In genomic region chr6:152220785-152221184, GRCh38 we compare ENCODE assay signal across 18 cellular contexts.
DNase-seq lines count a peak whose midpoint lies in the region; ATAC-seq and TF ChIP-seq lines count a peak whose summit lies in the region.
"Had no signal": no experiment of that assay in that cellular context is flagged by ENCODE, and none has a peak within 500 bp of the region (broad histone marks: within the 10 kb centered on the region; RNA-seq: fewer than 3 reads in every experiment).

No MANE protein-coding gene starts in this region.

- intact Hi-C loops in Right ventricle myocardium superior (cut with DNase I): loop anchor here (2.0 kb wide), 1 partner anchor 40 kb away; no protein-coding TSS in a partner anchor
- intact Hi-C loops in thyroid gland (cut with DNase I): no loop called here
- intact Hi-C loops in activated T-helper 2 cell treated with anti-CD3 and anti-CD28 coated beads, Interferon-gamma antibody, Interleukin-2, Interleukin-4, amounts not matched to agents 10 μg/mL and 5 μg/mL and 100 μg/mL, durations not matched to agents 14 hours and 24 hours and 36 hours (cut with micrococcal nuclease): no loop called here

- H3K4me1 Mint-ChIP-seq in H9: peaks cover 0 to 5% of the 10 kb centered on the region in 2 experiments; a peak in 2 of 4 replicates
- H3K4me1 Mint-ChIP-seq in activated T-helper 2 cell treated with anti-CD3 and anti-CD28 coated beads, Interferon-gamma antibody, Interleukin-2, Interleukin-4, amounts not matched to agents 10 μg/mL and 5 μg/mL and 100 μg/mL, durations not matched to agents 14 hours and 24 hours and 36 hours (ENCODE audit: low read depth): no peaks in the 10 kb centered on the region
- H3K4me1 Mint-ChIP-seq: CD8-positive, alpha-beta memory T cell had no signal

- H3K9me3 Mint-ChIP-seq in H9: peaks cover 11 to 12% of the 10 kb centered on the region in 2 experiments; a peak in 4 of 5 replicates
- peaks cover 18% of the 10 kb centered on the region for H3K9me3 Mint-ChIP-seq in activated T-helper 2 cell treated with anti-CD3 and anti-CD28 coated beads, Interferon-gamma antibody, Interleukin-2, Interleukin-4, amounts not matched to agents 10 μg/mL and 5 μg/mL and 100 μg/mL, durations not matched to agents 14 hours and 24 hours and 36 hours

- no peak for TF ChIP-seq CTCF in H9 (conservative IDR thresholded peaks at IDR 0.05)
- no peak for TF ChIP-seq CTCF in thyroid gland (IDR thresholded peaks at IDR 0.05)

- H3K79me1 ChIP-seq in H9 (ENCODE audit: insufficient read depth, low read depth, low read length, poor library complexity, severe bottlenecking): no peaks in the 10 kb centered on the region

- no peak overlapping the region for H3K27ac Mint-ChIP-seq in H9
- no peak overlapping the region for H3K27ac Mint-ChIP-seq in activated T-helper 2 cell treated with anti-CD3 and anti-CD28 coated beads, Interferon-gamma antibody, Interleukin-2, Interleukin-4, amounts not matched to agents 10 μg/mL and 5 μg/mL and 100 μg/mL, durations not matched to agents 14 hours and 24 hours and 36 hours

- H3K9ac ChIP-seq in H9 (ENCODE audit: extremely low read depth, insufficient read length, low read length): no peak overlapping the region
- H3K9ac ChIP-seq: BLaER1 had no signal

- no CpG with 5 or more reads among the region's 4 CpGs for WGBS in H9 (ENCODE audit: extremely low coverage, insufficient read length, low lambda C conversion rate)
- 34 to 45% methylated on average over 4 of the region's 4 CpGs for WGBS in thyroid gland, 2 donors

- no peak overlapping the region for H2AK5ac ChIP-seq in H9 (ENCODE audit: insufficient read length, low read length)

- H2BK5ac ChIP-seq in H9 (ENCODE audit: insufficient read length, low read length): peak overlapping the region; percentile 3

- H3K4ac ChIP-seq in H9 (ENCODE audit: low read depth, low read length): no peak overlapping the region

- no peak overlapping the region for H3K14ac ChIP-seq in H9 (ENCODE audit: insufficient read depth, low read length)

- H4K91ac ChIP-seq in H9 (ENCODE audit: insufficient read length, low read depth, low read length): no peak overlapping the region

- H3K18ac ChIP-seq in H9 (ENCODE audit: insufficient read length, low read depth, low read length): no peak overlapping the region

- no peaks in the 10 kb centered on the region for H3K79me2 ChIP-seq in H9 (ENCODE audit: insufficient read depth, low read length)

- no peak for DNase-seq in H9
- peak; percentile 21 for DNase-seq in cerebellum (ENCODE audit: low spot score)
- no peak for DNase-seq in Right ventricle myocardium superior
- DNase-seq in thyroid gland: peak; percentile 33 to 38
- no peak for DNase-seq in activated T-helper 2 cell treated with anti-CD3 and anti-CD28 coated beads, Interferon-gamma antibody, Interleukin-2, Interleukin-4, amounts not matched to agents 10 μg/mL and 5 μg/mL and 100 μg/mL, durations not matched to agents 14 hours and 24 hours and 36 hours (ENCODE audit: low spot score)
- no peak for DNase-seq in activated T-cell treated with anti-CD3 and anti-CD28 coated beads for 4 hours
- no peak for DNase-seq in hippocampal formation (lab: John Stamatoyannopoulos, UW)
- DNase-seq: ACHN; CD8-positive, alpha-beta memory T cell; DND-41; GF-D8; H7; Kasumi-1; NCI-H1417; NCI-H2029; NCI-H2171 treated with DMSO at 0.1 percent for 48 hours had no signal

- peak; percentile 94 for ATAC-seq in Right ventricle myocardium superior (ENCODE audit: poor library complexity)

- no peak overlapping the region for H3K27ac ChIP-seq in H9 (ENCODE audit: insufficient read length, low read depth, low read length)
- H3K27ac ChIP-seq in thyroid gland: no peak overlapping the region
- H3K27ac ChIP-seq: BLaER1, SJSA1 had no signal

- H3K4me2 ChIP-seq in H9 (ENCODE audit: insufficient read depth, insufficient read length, low read length): no peak overlapping the region
- H3K4me2 ChIP-seq: BLaER1 had no signal

- H3K4me3 ChIP-seq in thyroid gland (replicated peaks in 1 of 3): no peak overlapping the region
- H3K4me3 ChIP-seq: BLaER1, SJSA1 had no signal

- H3T11ph ChIP-seq in H9 (ENCODE audit: low read length): no peak overlapping the region

- no peaks in the 10 kb centered on the region for H3K27me3 Mint-ChIP-seq in H9 (ENCODE audit: low read depth)
- H3K27me3 Mint-ChIP-seq in activated T-helper 2 cell treated with anti-CD3 and anti-CD28 coated beads, Interferon-gamma antibody, Interleukin-2, Interleukin-4, amounts not matched to agents 10 μg/mL and 5 μg/mL and 100 μg/mL, durations not matched to agents 14 hours and 24 hours and 36 hours (ENCODE audit: low read depth): no peaks in the 10 kb centered on the region
- H3K27me3 Mint-ChIP-seq: CD8-positive, alpha-beta memory T cell had no signal

- no peak overlapping the region for H4K5ac ChIP-seq in H9 (ENCODE audit: insufficient read length, low read depth, low read length)

- no peak for TF ChIP-seq POLR2A in thyroid gland (IDR thresholded peaks at IDR 0.05)

- peaks cover 7 to 24% (median 14%) of the 10 kb centered on the region in 3 experiments for H3K36me3 Mint-ChIP-seq in H9 (ENCODE audit: insufficient read depth in 1 of 3, low read depth in 3 of 3)
- H3K36me3 Mint-ChIP-seq in activated T-helper 2 cell treated with anti-CD3 and anti-CD28 coated beads, Interferon-gamma antibody, Interleukin-2, Interleukin-4, amounts not matched to agents 10 μg/mL and 5 μg/mL and 100 μg/mL, durations not matched to agents 14 hours and 24 hours and 36 hours (ENCODE audit: low read depth): peaks cover 70% of the 10 kb centered on the region

- H3K9me3 ChIP-seq in H9 (ENCODE audit: control insufficient read depth, low read depth, low read length): peaks cover 5% of the 10 kb centered on the region
- H3K9me3 ChIP-seq in thyroid gland: no peaks in the 10 kb centered on the region

- H2BK120ac ChIP-seq in H9 (ENCODE audit: low read depth, low read length, poor library complexity, severe bottlenecking): no peak overlapping the region

- no peak overlapping the region for H2BK15ac ChIP-seq in H9 (ENCODE audit: low read depth, low read length)

- H3K4me3 Mint-ChIP-seq in H9: no peak overlapping the region
- H3K4me3 Mint-ChIP-seq in activated T-helper 2 cell treated with anti-CD3 and anti-CD28 coated beads, Interferon-gamma antibody, Interleukin-2, Interleukin-4, amounts not matched to agents 10 μg/mL and 5 μg/mL and 100 μg/mL, durations not matched to agents 14 hours and 24 hours and 36 hours (ENCODE audit: low read depth): no peak overlapping the region
- H3K4me3 Mint-ChIP-seq: CD8-positive, alpha-beta memory T cell had no signal

- no peak overlapping the region for H3K56ac ChIP-seq in H9 (ENCODE audit: insufficient read length, low read depth, low read length)

- H4K8ac ChIP-seq in H9 (replicated peaks; ENCODE audit: insufficient read length, low read depth, low read length): no peak overlapping the region

- H3K23ac ChIP-seq in H9 (ENCODE audit: insufficient read length, low read depth, low read length): no peak overlapping the region

- no peak overlapping the region for H2BK20ac ChIP-seq in H9 (ENCODE audit: low read depth, low read length, poor library complexity, severe bottlenecking)

- H2BK12ac ChIP-seq in H9 (ENCODE audit: insufficient read length, low read depth, low read length): no peak overlapping the region

- no peaks in the 10 kb centered on the region for H4K20me1 ChIP-seq in H9 (ENCODE audit: control insufficient read depth, insufficient read depth, insufficient read length)
- H4K20me1 ChIP-seq: BLaER1 had no signal

- H3K23me2 ChIP-seq in H9 (ENCODE audit: insufficient read length, low read depth, low read length, poor library complexity, severe bottlenecking): no peaks in the 10 kb centered on the region

- H2AFZ ChIP-seq in H9 (ENCODE audit: low read length): no peak overlapping the region

- H3K27me3 ChIP-seq in H9 (ENCODE audit: insufficient read depth, low read length) (no peaks in the 10 kb centered on the region), thyroid gland (no peaks in the 10 kb centered on the region)
- H3K27me3 ChIP-seq: BLaER1, SJSA1 had no signal

- peaks cover 64 to 71% of the 10 kb centered on the region in 2 donors for H3K36me3 ChIP-seq in thyroid gland

- no peaks in the 10 kb centered on the region; the same call in 1 of the 2 replicates for H3K4me1 ChIP-seq in H9 (ENCODE audit: insufficient read depth, low read length)
- no peaks in the 10 kb centered on the region for H3K4me1 ChIP-seq in thyroid gland
- H3K4me1 ChIP-seq: BLaER1, SJSA1 had no signal

Comparison
In these comparisons a context has a peak if more than half of its experiments do, and no peak if none do; other contexts are left out.
1. DNase-seq: peak in cerebellum (single experiment) and thyroid gland (2 of 2); none in H9 (single experiment), Right ventricle myocardium superior (single experiment), activated T-helper 2 cell treated with anti-CD3 and anti-CD28 coated beads, Interferon-gamma antibody, Interleukin-2, Interleukin-4, amounts not matched to agents 10 μg/mL and 5 μg/mL and 100 μg/mL, durations not matched to agents 14 hours and 24 hours and 36 hours (single experiment), activated T-cell treated with anti-CD3 and anti-CD28 coated beads for 4 hours (single experiment) and hippocampal formation (0 of 2).